In the genomic region with DNA sequence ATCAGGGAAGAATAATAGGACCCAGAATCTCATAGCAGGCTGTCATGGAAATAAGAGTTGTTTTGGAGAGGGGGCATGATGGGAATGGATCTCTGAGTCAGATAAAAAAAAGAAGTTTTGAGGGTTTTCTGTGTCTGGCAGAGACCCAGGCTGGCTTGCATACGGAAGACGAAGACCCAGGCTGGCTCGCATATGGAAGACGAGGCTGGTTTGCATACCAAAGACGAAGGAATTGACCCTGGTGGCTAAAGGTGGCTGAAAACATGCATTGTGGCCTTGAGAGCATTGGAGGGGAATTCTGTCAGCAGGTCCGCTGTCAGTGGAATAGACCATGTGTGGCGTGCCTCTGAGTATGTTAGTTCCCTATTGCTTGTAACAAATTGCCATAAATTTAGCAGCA, we compare ENCODE assay signal across 21 cellular contexts.
"Had no signal": no experiment of that assay in that cellular context is flagged by ENCODE, and none has a peak within 500 bp of the region (broad histone marks: within the 10 kb centered on the region; RNA-seq: fewer than 3 reads in every experiment).

No MANE protein-coding gene starts in this region.

- H3K79me2 ChIP-seq: parathyroid adenoma had no signal

- H3K36me3 ChIP-seq: left lung, stomach, upper lobe of left lung had no signal

- H3K27me3 Mint-ChIP-seq: activated naive CD8-positive, alpha-beta T cell treated with anti-CD3 and anti-CD28 coated beads, Interleukin-2, amount 10 ng/mL, durations not matched to agents 7 days and 5 days; naive thymus-derived CD4-positive, alpha-beta T cell had no signal

- H3K4me1 Mint-ChIP-seq: activated naive CD8-positive, alpha-beta T cell treated with anti-CD3 and anti-CD28 coated beads, Interleukin-2, amount 10 ng/mL, durations not matched to agents 7 days and 5 days; naive thymus-derived CD4-positive, alpha-beta T cell had no signal

- FAIRE-seq: colon, frontal cortex, kidney had no signal

- DNase-seq: activated CD4-positive, alpha-beta T cell treated with anti-CD3 and anti-CD28 coated beads, Interleukin-2, amount 50 U/mL, for 1 hour; activated CD8-positive, alpha-beta memory T cell treated with anti-CD3 and anti-CD28 coated beads for 24 hours; activated naive CD4-positive, alpha-beta T cell; activated naive CD8-positive, alpha-beta T cell treated with anti-CD3 and anti-CD28 coated beads, Interleukin-2, amount 10 ng/mL, durations not matched to agents 7 days and 5 days; aorta; head of caudate nucleus; kidney; left lung; mammary epithelial cell; mucosa of descending colon; naive thymus-derived CD4-positive, alpha-beta T cell; stimulated activated CD4-positive, alpha-beta T cell treated with anti-CD3 and anti-CD28 coated beads, Interleukin-12 subunit alpha, Interleukin-12 subunit beta, amount 100 ng/mL, for 4 hours; stimulated activated CD4-positive, alpha-beta T cell treated with anti-CD3 and anti-CD28 coated beads, Interleukin-2, amount 100 ng/mL, for 24 hours; stomach; testis; upper lobe of left lung had no signal

- H3K4me1 ChIP-seq: left lung, parathyroid adenoma, stomach, testis, upper lobe of left lung had no signal

- H3K27ac ChIP-seq: left lung, parathyroid adenoma, stomach, testis, upper lobe of left lung had no signal

- H2AFZ ChIP-seq: parathyroid adenoma had no signal

- H3K9me3 ChIP-seq: mucosa of descending colon, testis, upper lobe of left lung had no signal

- H3K9ac ChIP-seq: parathyroid adenoma had no signal

- H3K27ac Mint-ChIP-seq: activated naive CD8-positive, alpha-beta T cell treated with anti-CD3 and anti-CD28 coated beads, Interleukin-2, amount 10 ng/mL, durations not matched to agents 7 days and 5 days; naive thymus-derived CD4-positive, alpha-beta T cell; T-helper 2 cell treated with Interferon-gamma antibody and Interleukin-4, amounts not matched to agents 5 μg/mL and 100 μg/mL, for 36 hours had no signal

- H3K36me3 Mint-ChIP-seq: activated naive CD8-positive, alpha-beta T cell treated with anti-CD3 and anti-CD28 coated beads, Interleukin-2, amount 10 ng/mL, durations not matched to agents 7 days and 5 days; naive thymus-derived CD4-positive, alpha-beta T cell had no signal

- H3K4me3 ChIP-seq: left lung, mucosa of descending colon, stomach, testis, upper lobe of left lung had no signal

- ATAC-seq: activated CD4-positive, CD25-positive, alpha-beta regulatory T cell treated with anti-CD3 and anti-CD28 coated beads, Interleukin-2, amount 50 U/mL, for 24 hours; left lung; mucosa of descending colon; naive thymus-derived CD4-positive, alpha-beta T cell had no signal

- H3K4me3 Mint-ChIP-seq: activated naive CD8-positive, alpha-beta T cell treated with anti-CD3 and anti-CD28 coated beads, Interleukin-2, amount 10 ng/mL, durations not matched to agents 7 days and 5 days; naive thymus-derived CD4-positive, alpha-beta T cell; T-helper 2 cell treated with Interferon-gamma antibody and Interleukin-4, amounts not matched to agents 5 μg/mL and 100 μg/mL, for 36 hours had no signal

- H3K27me3 ChIP-seq: left lung, stomach, testis, upper lobe of left lung had no signal
